In genomic region chr21:36553406-36553805, GRCh38 we compare ENCODE assay signal across 4 cellular contexts.
"Had no signal": no experiment of that assay in that cellular context is flagged by ENCODE, and none has a peak within 500 bp of the region (broad histone marks: within the 10 kb centered on the region; RNA-seq: fewer than 3 reads in every experiment).

No MANE protein-coding gene starts in this region.

- H3K4me3 ChIP-seq: GM23338 had no signal

- ATAC-seq: GM23338 had no signal

- H2AFZ ChIP-seq: GM23338 had no signal

- H3K4me2 ChIP-seq: GM23338 had no signal

- H3K9me3 Mint-ChIP-seq: GM23338, H9 had no signal

- H3K4me3 Mint-ChIP-seq: GM23338, H9 had no signal

- DNase-seq: H9, HCEC 1CT, IMR-90 had no signal

- H3K27ac Mint-ChIP-seq: GM23338 had no signal
